29 cellular contexts compared by ENCODE assay signal in the genomic region with DNA sequence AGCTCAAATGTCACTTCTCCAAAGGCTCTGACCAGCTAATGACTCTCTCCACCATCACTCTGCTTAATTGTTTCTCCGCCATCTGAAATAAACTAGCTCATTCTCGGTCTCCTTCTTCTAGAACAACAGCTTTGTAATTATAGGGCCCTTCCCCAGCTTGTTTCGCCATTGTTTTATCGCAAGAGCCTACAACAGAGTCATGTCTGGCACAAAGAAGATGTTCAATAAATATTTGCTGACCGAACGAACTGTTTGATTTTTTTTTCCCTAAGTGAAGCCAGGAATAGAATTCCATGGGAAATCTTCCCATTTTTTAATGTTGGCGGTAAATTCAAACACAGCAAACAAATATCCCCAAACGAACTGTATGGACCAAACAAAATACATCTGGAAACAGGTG.
"Had no signal": no experiment of that assay in that cellular context is flagged by ENCODE, and none has a peak within 500 bp of the region (broad histone marks: within the 10 kb centered on the region; RNA-seq: fewer than 3 reads in every experiment).

No MANE protein-coding gene starts in this region.

- ATAC-seq: activated CD4-positive, alpha-beta T cell treated with anti-CD3 and anti-CD28 coated beads for 36 hours; activated CD8-positive, alpha-beta memory T cell treated with anti-CD3 and anti-CD28 coated beads, Interleukin-2, amount 10 ng/mL, durations not matched to agents 7 days and 5 days; activated CD8-positive, alpha-beta T cell treated with anti-CD3 and anti-CD28 coated beads, Interleukin-2, amount 10 ng/mL, durations not matched to agents 7 days and 5 days; activated naive CD8-positive, alpha-beta T cell treated with anti-CD3 and anti-CD28 coated beads, Interleukin-2, amount 50 U/mL, for 24 hours; effector memory CD8-positive, alpha-beta T cell; foreskin keratinocyte; gastrocnemius medialis; heart right ventricle; T-helper 17 cell had no signal

- H3K27ac ChIP-seq: adrenal gland, esophagus muscularis mucosa, foreskin keratinocyte, gastrocnemius medialis, heart right ventricle had no signal

- H3K9me3 ChIP-seq: adrenal gland, body of pancreas, esophagus muscularis mucosa, gastrocnemius medialis, heart right ventricle had no signal

- H3K4me1 ChIP-seq: adrenal gland, gastrocnemius medialis had no signal

- H3K36me3 ChIP-seq: adrenal gland, esophagus muscularis mucosa, gastrocnemius medialis, heart right ventricle had no signal

- H3K4me3 ChIP-seq: adrenal gland, body of pancreas, esophagus muscularis mucosa, gastrocnemius medialis, heart right ventricle had no signal

- DNase-seq: activated CD4-positive, alpha-beta memory T cell treated with anti-CD3 and anti-CD28 coated beads for 36 hours; activated CD4-positive, alpha-beta T cell treated with anti-CD3 and anti-CD28 coated beads for 36 hours; activated CD4-positive, alpha-beta T cell treated with anti-CD3 and anti-CD28 coated beads, Interleukin-2, amount 10 ng/mL, durations not matched to agents 24 days and 14 days; activated CD4-positive, CD25-positive, alpha-beta regulatory T cell; activated CD4-positive, CD25-positive, alpha-beta regulatory T cell treated with anti-CD3 and anti-CD28 coated beads, Interleukin-2, amount 50 U/mL, for 72 hours; activated CD8-positive, alpha-beta memory T cell treated with anti-CD3 and anti-CD28 coated beads, Interleukin-2, amount 10 ng/mL, durations not matched to agents 7 days and 5 days; activated CD8-positive, alpha-beta memory T cell treated with anti-CD3 and anti-CD28 coated beads, Interleukin-2, amount 50 U/mL, for 4 hours; activated CD8-positive, alpha-beta T cell treated with anti-CD3 and anti-CD28 coated beads, Interleukin-2, amount 10 ng/mL, durations not matched to agents 7 days and 5 days; activated naive CD4-positive, alpha-beta T cell treated with anti-CD3 and anti-CD28 coated beads for 36 hours; activated naive CD8-positive, alpha-beta T cell treated with anti-CD3 and anti-CD28 coated beads for 36 hours; activated naive CD8-positive, alpha-beta T cell treated with anti-CD3 and anti-CD28 coated beads, Interleukin-2, amount 50 U/mL, for 24 hours; activated T-cell treated with anti-CD3 and anti-CD28 coated beads, Interleukin-2, amount 50 U/mL, for 1 hour; activated T-cell treated with anti-CD3 and anti-CD28 coated beads, Interleukin-2, amount 50 U/mL, for 48 hours; amygdala; aorta; body of pancreas; caudate nucleus; cortex of kidney; dermis blood vessel endothelial cell; effector CD4-positive, alpha-beta T cell; effector memory CD8-positive, alpha-beta T cell; erythroblast; foreskin keratinocyte; gastrocnemius medialis; heart right ventricle; T-helper 17 cell; T1000 had no signal

- H3K27me3 ChIP-seq: adrenal gland, body of pancreas, esophagus muscularis mucosa, foreskin keratinocyte, gastrocnemius medialis, heart right ventricle had no signal
